Comparison of ENCODE assay signal across 2 cellular contexts in genomic region chr1:156120318-156120717, GRCh38.
TF ChIP-seq lines count a peak whose summit lies in the region.

No MANE protein-coding gene starts in this region.

TF ChIP-seq in H1, 55 proteins besides CTCF, POLR2A, EP300 and RAD21:
- TF ChIP-seq JUN (IDR thresholded peaks at IDR 0.05; ENCODE audit: low read depth, low read length), result no peak
- no peak for TF ChIP-seq MAFK (IDR thresholded peaks at IDR 0.05; ENCODE audit: low read depth, low read length)
- no peak for TF ChIP-seq KDM5A (IDR thresholded peaks at IDR 0.05; ENCODE audit: low read length)
- TF ChIP-seq BACH1 (IDR thresholded peaks at IDR 0.05; ENCODE audit: low read length), result no peak
- TF ChIP-seq GTF2F1 (IDR thresholded peaks at IDR 0.05; ENCODE audit: borderline replicate concordance, low read depth, low read length), result no peak
- no peak for TF ChIP-seq HDAC2 (IDR thresholded peaks at IDR 0.05; ENCODE audit: borderline replicate concordance in 1 of 2, low read depth in 2 of 2, low read length in 2 of 2)
- no peak for TF ChIP-seq SP4 (IDR thresholded peaks at IDR 0.05; ENCODE audit: low read length)
- TF ChIP-seq SAP30 (IDR thresholded peaks at IDR 0.05; ENCODE audit: insufficient read depth, insufficient replicate concordance, low read length), result no peak
- no peak for TF ChIP-seq CHD7 (IDR thresholded peaks at IDR 0.05; ENCODE audit: insufficient replicate concordance, low read length)
- TF ChIP-seq SP1 (IDR thresholded peaks at IDR 0.05; ENCODE audit: low read depth, low read length), result no peak
- no peak for TF ChIP-seq TBP (IDR thresholded peaks at IDR 0.05; ENCODE audit: low read depth, low read length)

TF ChIP-seq in HEK293T, 16 proteins besides CTCF, POLR2A, EP300 and RAD21:
- TF ChIP-seq CTBP1 (IDR thresholded peaks at IDR 0.05; ENCODE audit: borderline replicate concordance) (no peak), FOXA1 (IDR thresholded peaks at IDR 0.05) (no peak), NFRKB (IDR thresholded peaks at IDR 0.05) (no peak)
TF ChIP-seq in HEK293T: peak in this region for 0.
